Comparison of ENCODE assay signal across 17 cellular contexts in genomic region chr7:135537453-135537852, GRCh38. TPM values are rescaled to one million over a fixed set of nuclear protein-coding genes. Genes with fewer than 3 reads are reported as not detected.
DNase-seq lines count a peak whose midpoint lies in the region; TF ChIP-seq lines count a peak whose summit lies in the region.
"Had no signal": no experiment of that assay in that cellular context is flagged by ENCODE, and none has a peak within 500 bp of the region (broad histone marks: within the 10 kb centered on the region; RNA-seq: fewer than 3 reads in every experiment).

No MANE protein-coding gene starts in this region.

- CTCF ChIA-PET in SK-N-SH (lab: Yijun Ruan, JAX): interaction anchor here (0.8 kb wide), 1 partner anchor 49 kb away, joined by 4 read pairs; no protein-coding TSS in a partner anchor

- H3K27me3 ChIP-seq in neural progenitor cell (no peaks in the 10 kb centered on the region), endodermal cell (ENCODE audit: control insufficient read depth, insufficient read depth, low read length, poor library complexity, severe bottlenecking) (no peaks in the 10 kb centered on the region), SK-N-SH (ENCODE audit: insufficient read depth) (no peaks in the 10 kb centered on the region)

- intact Hi-C loops in CD14-positive monocyte (cut with micrococcal nuclease): no loop called here
- intact Hi-C loops in dendritic cell treated with granulocyte-macrophage colony-stimulating factor and Interleukin-4, amounts not matched to agents 40 ng/mL and 50 ng/mL, for 4 days (cut with micrococcal nuclease): no loop called here

- H3K27ac Mint-ChIP-seq in CD14-positive monocyte (peak overlapping the region; percentile 21 to 86 (median 67)), neural progenitor cell (no peak overlapping the region), osteocyte (ENCODE audit: unreplicated experiment) (no peak overlapping the region), endodermal cell (no peak overlapping the region)
- peak overlapping the region; percentile 62 for H3K27ac Mint-ChIP-seq in dendritic cell treated with granulocyte-macrophage colony-stimulating factor and Interleukin-4, amounts not matched to agents 40 ng/mL and 50 ng/mL, for 4 days
- H3K27ac Mint-ChIP-seq: CD4-positive, alpha-beta T cell; CD8-positive, alpha-beta memory T cell had no signal

- H2AFZ ChIP-seq in neural progenitor cell (replicated peaks) (peak overlapping the region; percentile 18), SK-N-SH (ENCODE audit: low read depth) (no peak overlapping the region)

- H3K4me3 Mint-ChIP-seq in CD14-positive monocyte (peak overlapping the region in 1 of 2 donors; percentile 35), neural progenitor cell (no peak overlapping the region), osteocyte (ENCODE audit: unreplicated experiment) (no peak overlapping the region), endodermal cell (no peak overlapping the region)
- no peak overlapping the region for H3K4me3 Mint-ChIP-seq in dendritic cell treated with granulocyte-macrophage colony-stimulating factor and Interleukin-4, amounts not matched to agents 40 ng/mL and 50 ng/mL, for 4 days
- H3K4me3 Mint-ChIP-seq: CD4-positive, alpha-beta T cell; CD8-positive, alpha-beta memory T cell had no signal

- H3K79me2 ChIP-seq in neural progenitor cell (ENCODE audit: low read depth): no peaks in the 10 kb centered on the region
- no peaks in the 10 kb centered on the region for H3K79me2 ChIP-seq in SK-N-SH (ENCODE audit: insufficient read depth)

- no peaks in the 10 kb centered on the region for H3K9me2 ChIP-seq in SK-N-SH

- H3K27ac ChIP-seq in neural progenitor cell: no peak overlapping the region
- no peak overlapping the region for H3K27ac ChIP-seq in endodermal cell (ENCODE audit: low read depth, low read length)
- H3K27ac ChIP-seq in SK-N-SH (ENCODE audit: low read depth in 2 of 2, low read length in 1 of 2): no peak overlapping the region
- H3K27ac ChIP-seq: C4-2B had no signal

- H3K4me2 ChIP-seq in neural progenitor cell: no peak overlapping the region
- H3K4me2 ChIP-seq in SK-N-SH: no peak overlapping the region

- no peak for TF ChIP-seq EP300 in SK-N-SH (IDR thresholded peaks at IDR 0.05; ENCODE audit: borderline replicate concordance in 1 of 2, low read depth in 1 of 2, low read length in 1 of 2)

- H3K36me3 ChIP-seq in neural progenitor cell (no peaks in the 10 kb centered on the region), endodermal cell (ENCODE audit: control insufficient read depth, insufficient read depth, low read length) (no peaks in the 10 kb centered on the region), SK-N-SH (replicated peaks in 1 of 2; ENCODE audit: control insufficient read depth in 1 of 2, insufficient read depth in 2 of 2, low read length in 1 of 2) (no peaks in the 10 kb centered on the region)

- no peaks in the 10 kb centered on the region for H3K9me3 ChIP-seq in neural progenitor cell (ENCODE audit: low read depth)
- H3K9me3 ChIP-seq in endodermal cell (ENCODE audit: control insufficient read depth, low read length): no peaks in the 10 kb centered on the region
- H3K9me3 ChIP-seq in SK-N-SH: no peaks in the 10 kb centered on the region

- peaks cover 7% of the 10 kb centered on the region for H3F3A ChIP-seq in neural progenitor cell (ENCODE audit: low read depth)
- H3F3A ChIP-seq in SK-N-SH (replicated peaks; ENCODE audit: insufficient read depth): no peaks in the 10 kb centered on the region

- TF ChIP-seq RAD21 in SK-N-SH (IDR thresholded peaks at IDR 0.05; ENCODE audit: low read length): no peak

- H3K4me1 ChIP-seq in neural progenitor cell (peaks cover 13% of the 10 kb centered on the region), endodermal cell (ENCODE audit: control insufficient read depth, insufficient read depth, low read length) (no peaks in the 10 kb centered on the region), SK-N-SH (ENCODE audit: control insufficient read depth in 1 of 2, insufficient read depth in 2 of 2, low read depth in 1 of 2, low read length in 1 of 2) (no peaks in the 10 kb centered on the region)

- H3K27me3 Mint-ChIP-seq in CD14-positive monocyte (ENCODE audit: low read depth in 3 of 3) (peaks cover 0 to 3% (median 0%) of the 10 kb centered on the region in 3 donors), neural progenitor cell (ENCODE audit: insufficient read depth, low read depth) (no peaks in the 10 kb centered on the region), osteocyte (ENCODE audit: unreplicated experiment) (peaks cover 42% of the 10 kb centered on the region), endodermal cell (ENCODE audit: insufficient read depth) (no peaks in the 10 kb centered on the region)
- H3K27me3 Mint-ChIP-seq in dendritic cell treated with granulocyte-macrophage colony-stimulating factor and Interleukin-4, amounts not matched to agents 40 ng/mL and 50 ng/mL, for 4 days: no peaks in the 10 kb centered on the region

- H3K36me3 Mint-ChIP-seq in CD14-positive monocyte (no peaks in the 10 kb centered on the region), neural progenitor cell (no peaks in the 10 kb centered on the region), osteocyte (ENCODE audit: unreplicated experiment) (no peaks in the 10 kb centered on the region), endodermal cell (ENCODE audit: low read depth) (no peaks in the 10 kb centered on the region)
- H3K36me3 Mint-ChIP-seq in dendritic cell treated with granulocyte-macrophage colony-stimulating factor and Interleukin-4, amounts not matched to agents 40 ng/mL and 50 ng/mL, for 4 days (ENCODE audit: low read depth): no peaks in the 10 kb centered on the region

- H3K9me3 Mint-ChIP-seq in CD14-positive monocyte (peaks cover 0 to 2% (median 0%) of the 10 kb centered on the region in 7 donors), neural progenitor cell (no peaks in the 10 kb centered on the region), osteocyte (ENCODE audit: unreplicated experiment) (no peaks in the 10 kb centered on the region), endodermal cell (peaks cover 9% of the 10 kb centered on the region)
- H3K9me3 Mint-ChIP-seq in dendritic cell treated with granulocyte-macrophage colony-stimulating factor and Interleukin-4, amounts not matched to agents 40 ng/mL and 50 ng/mL, for 4 days: no peaks in the 10 kb centered on the region
- H3K9me3 Mint-ChIP-seq: CD4-positive, alpha-beta T cell; CD8-positive, alpha-beta memory T cell had no signal

- POLR2A ChIA-PET in SK-N-SH (lab: Yijun Ruan, JAX): no interaction called here

- H3K4me3 ChIP-seq in neural progenitor cell (no peak overlapping the region), endodermal cell (ENCODE audit: low read length) (no peak overlapping the region), SK-N-SH (ENCODE audit: low read depth in 2 of 2, low read length in 1 of 2) (no peak overlapping the region)
- H3K4me3 ChIP-seq: GM12878 had no signal

- H3K4me1 Mint-ChIP-seq in CD14-positive monocyte (peaks cover 26% of the 10 kb centered on the region), neural progenitor cell (peaks cover 4% of the 10 kb centered on the region), osteocyte (ENCODE audit: unreplicated experiment) (no peaks in the 10 kb centered on the region), endodermal cell (no peaks in the 10 kb centered on the region)
- peaks cover 19% of the 10 kb centered on the region for H3K4me1 Mint-ChIP-seq in dendritic cell treated with granulocyte-macrophage colony-stimulating factor and Interleukin-4, amounts not matched to agents 40 ng/mL and 50 ng/mL, for 4 days (ENCODE audit: low read depth)
- H3K4me1 Mint-ChIP-seq: CD8-positive, alpha-beta memory T cell had no signal

- TF ChIP-seq CTCF in CD14-positive monocyte (IDR thresholded peaks at IDR 0.05): no peak
- TF ChIP-seq CTCF in neural progenitor cell (IDR thresholded peaks at IDR 0.05): no peak
- no peak for TF ChIP-seq CTCF in osteocyte (IDR thresholded peaks at IDR 0.05)
- no peak for TF ChIP-seq CTCF in endodermal cell (conservative IDR thresholded peaks at IDR 0.05)
- no peak for TF ChIP-seq CTCF in SK-N-SH (IDR thresholded peaks at IDR 0.05)

- H4K20me1 ChIP-seq in neural progenitor cell (ENCODE audit: low read depth) (no peaks in the 10 kb centered on the region), SK-N-SH (ENCODE audit: insufficient read depth) (no peaks in the 10 kb centered on the region)

- DNase-seq in CD14-positive monocyte (ENCODE audit: low spot score): no peak
- DNase-seq in neural progenitor cell (ENCODE audit: low spot score): no peak
- no peak for DNase-seq in osteocyte (ENCODE audit: extremely low spot score, unreplicated experiment)
- DNase-seq in endodermal cell: no peak
- no peak for DNase-seq in SK-N-SH
- DNase-seq: CD4-positive, alpha-beta T cell; CD8-positive, alpha-beta memory T cell; DMS 273 treated with DMSO at 0.1 percent for 48 hours; DMS79; EL; GDM1; GOT3; H7; HCEC 1CT had no signal

- WGBS in endodermal cell (ENCODE audit: insufficient coverage in 1 of 2, insufficient read length in 1 of 2), 2 experiments: 83% methylated on average over 1 of the region's 1 CpG; no CpG with 5 or more reads in 1 of the 2 experiments
- 80% methylated on average over 1 of the region's 1 CpG for WGBS in SK-N-SH (ENCODE audit: low lambda C conversion rate)

- no peak overlapping the region for H3K9ac ChIP-seq in neural progenitor cell
- no peak overlapping the region for H3K9ac ChIP-seq in endodermal cell (ENCODE audit: extremely low read depth, low read length, poor library complexity, severe bottlenecking)
- H3K9ac ChIP-seq in SK-N-SH: no peak overlapping the region

TF ChIP-seq in SK-N-SH, 30 proteins besides CTCF, POLR2A, EP300 and RAD21 (continues in another document):
- TF ChIP-seq JUND (IDR thresholded peaks at IDR 0.05) (no peak), RFX5 (IDR thresholded peaks at IDR 0.05; ENCODE audit: low read length) (no peak), NRF1 (IDR thresholded peaks at IDR 0.05; ENCODE audit: low read depth, low read length) (no peak), ELF1 (IDR thresholded peaks at IDR 0.05) (no peak), MEF2A (IDR thresholded peaks at IDR 0.05; ENCODE audit: borderline replicate concordance, low read depth) (no peak)

RNA-seq across cellular contexts. Expression of gene NUP205, which starts 20.3 kb away (rescaled TPM):
- polyA plus RNA-seq in CD14-positive monocyte: 10 to 100 TPM; 10.9 to 13.7 TPM
- 158 and 183 TPM in 2 replicates for total RNA-seq in neural progenitor cell (ENCODE audit: low replicate concordance)
- total RNA-seq in osteocyte: 31.0 and 31.2 TPM in 2 replicates
- total RNA-seq in endodermal cell: 100 to 1,000 TPM; 118 to 129 TPM
- 104 TPM for polyA plus RNA-seq in endodermal cell (2013, experiment 1 of 2)
- 96.3 TPM for polyA plus RNA-seq in endodermal cell (2013, experiment 2 of 2)
- 48.2 and 60.8 TPM in 2 replicates for polyA plus RNA-seq in SK-N-SH (2012; rRNA removed)
- 51.5 and 51.9 TPM in 2 replicates for polyA plus RNA-seq in SK-N-SH (2012; cell fraction: cytosol; rRNA removed)
- 60.3 and 92.0 TPM in 2 replicates for polyA plus RNA-seq in SK-N-SH (2012; cell fraction: nucleus; rRNA removed)

RNA-seq across cellular contexts. Expression of gene CNOT4, which starts 27.6 kb away (rescaled TPM):
- polyA plus RNA-seq in CD14-positive monocyte (1 to 10 TPM; 4.3 to 6.3 TPM), SK-N-SH (2012; rRNA removed) (8.0 and 9.3 TPM in 2 replicates)
- total RNA-seq in neural progenitor cell (ENCODE audit: low replicate concordance) (19.1 and 21.4 TPM in 2 replicates), osteocyte (21.1 and 22.8 TPM in 2 replicates), endodermal cell (10 to 100 TPM; 22.7 to 23.8 TPM)
- 20.1 TPM for polyA plus RNA-seq in endodermal cell (2013, experiment 1 of 2)
- 18.5 TPM for polyA plus RNA-seq in endodermal cell (2013, experiment 2 of 2)
- polyA plus RNA-seq in SK-N-SH (2012; cell fraction: cytosol; rRNA removed): 7.4 and 7.5 TPM in 2 replicates
- polyA plus RNA-seq in SK-N-SH (2012; cell fraction: nucleus; rRNA removed): 5.9 and 13.7 TPM in 2 replicates

Comparison
In these comparisons a context has a peak if more than half of its experiments do, and no peak if none do; other contexts are left out.
1. H3K27ac Mint-ChIP-seq: peak in CD14-positive monocyte (7 of 7) and dendritic cell treated with granulocyte-macrophage colony-stimulating factor and Interleukin-4, amounts not matched to agents 40 ng/mL and 50 ng/mL, for 4 days (single experiment); none in neural progenitor cell (single experiment), osteocyte (single experiment) and endodermal cell (single experiment).